Comparison of ENCODE assay signal across 23 cellular contexts in the genomic region with DNA sequence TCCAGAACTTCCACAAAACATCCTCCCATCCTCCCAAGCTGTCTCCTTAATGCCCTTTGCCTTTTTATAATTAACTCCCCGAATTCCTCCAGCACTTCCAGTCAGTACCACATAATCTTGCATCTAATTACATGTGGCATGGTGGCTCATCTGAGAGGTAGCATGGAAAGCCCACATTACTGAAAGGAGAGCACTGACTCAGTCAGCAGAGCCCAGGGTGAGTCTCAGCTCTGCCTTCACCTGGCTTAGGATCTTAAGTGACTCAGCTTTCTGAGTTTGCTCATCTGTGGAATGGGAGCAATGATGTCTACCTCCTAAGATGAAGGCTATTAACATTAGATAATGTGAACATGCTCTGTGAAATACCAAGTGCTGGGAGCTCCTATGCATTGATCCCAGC.
DNase-seq lines count a peak whose midpoint lies in the region; ATAC-seq and TF ChIP-seq lines count a peak whose summit lies in the region.
"Had no signal": no experiment of that assay in that cellular context is flagged by ENCODE, and none has a peak within 500 bp of the region (broad histone marks: within the 10 kb centered on the region; RNA-seq: fewer than 3 reads in every experiment).

No MANE protein-coding gene starts in this region.

- no peaks in the 10 kb centered on the region for H3K4me1 Mint-ChIP-seq in activated CD4-positive, alpha-beta T cell treated with anti-CD3 and anti-CD28 coated beads for 36 hours
- H3K4me1 Mint-ChIP-seq: B cell; CD4-positive, CD25-positive, alpha-beta regulatory T cell had no signal

- H3K9me3 ChIP-seq in PC-9 (ENCODE audit: insufficient read depth, low read depth): no peaks in the 10 kb centered on the region
- H3K9me3 ChIP-seq: BLaER1, Caco-2, HAP-1 had no signal

- no peak for TF ChIP-seq CTCF in PC-9 (conservative IDR thresholded peaks at IDR 0.05)

- H3K4me2 ChIP-seq in PC-9: no peak overlapping the region
- H3K4me2 ChIP-seq: BLaER1 had no signal

- no peak overlapping the region for H3K27ac Mint-ChIP-seq in activated CD4-positive, alpha-beta T cell treated with anti-CD3 and anti-CD28 coated beads for 36 hours
- H3K27ac Mint-ChIP-seq: B cell; CD8-positive, alpha-beta T cell; HFFc6 had no signal

- intact Hi-C loops in activated CD4-positive, alpha-beta T cell treated with anti-CD3 and anti-CD28 coated beads for 36 hours (cut with DNase I, micrococcal nuclease): no loop called here
- intact Hi-C loops in PC-9 (cut with micrococcal nuclease; ENCODE audit: unreplicated experiment): no loop called here

- H3K27ac ChIP-seq in PC-9: no peak overlapping the region
- H3K27ac ChIP-seq: 22Rv1, BLaER1, C4-2B had no signal

- H3K36me3 ChIP-seq in PC-9 (ENCODE audit: low read depth): no peaks in the 10 kb centered on the region
- H3K36me3 ChIP-seq: BLaER1, HAP-1 had no signal

- H4K20me1 ChIP-seq in PC-9 (ENCODE audit: insufficient read depth): no peaks in the 10 kb centered on the region
- H4K20me1 ChIP-seq: BLaER1 had no signal

- no peak for DNase-seq in activated CD4-positive, alpha-beta T cell treated with anti-CD3 and anti-CD28 coated beads for 36 hours
- DNase-seq in activated CD4-positive, alpha-beta T cell treated with anti-CD3 and anti-CD28 coated beads, Interleukin-2, amount 50 U/mL, for 4 hours: no peak
- DNase-seq in stimulated activated CD4-positive, alpha-beta T cell treated with anti-CD3 and anti-CD28 coated beads, Interleukin-1b, Interleukin-23, amount 100 ng/mL, for 48 hours: peak; percentile 1
- no peak for DNase-seq in stimulated activated CD4-positive, alpha-beta T cell treated with anti-CD3 and anti-CD28 coated beads, Interleukin-12 subunit alpha, Interleukin-12 subunit beta, amount 100 ng/mL, for 4 hours
- DNase-seq in kidney tubule cell (ENCODE audit: low spot score) (peak; percentile 74), PC-9 (no peak), NCI-H2081 treated with DMSO at 0.1 percent for 48 hours (lab: John Stamatoyannopoulos, UW) (no peak)
- DNase-seq: Caco-2; CD4-positive, CD25-positive, alpha-beta regulatory T cell; CD8-positive, alpha-beta T cell; DMS 273 treated with DMSO at 0.1 percent for 48 hours; DMS79; EL; GDM1; GOT3; HFFc6 had no signal

- no peaks in the 10 kb centered on the region for H3F3A ChIP-seq in PC-9 (ENCODE audit: insufficient read depth, low read depth)

- no peaks in the 10 kb centered on the region for H3K4me1 ChIP-seq in PC-9 (replicated peaks; ENCODE audit: insufficient read depth)
- H3K4me1 ChIP-seq: BLaER1, Caco-2, HAP-1 had no signal

- H3K9me3 Mint-ChIP-seq in activated CD4-positive, alpha-beta T cell treated with anti-CD3 and anti-CD28 coated beads for 36 hours (ENCODE audit: low read depth): no peaks in the 10 kb centered on the region

- no peak overlapping the region for H3K4me3 ChIP-seq in PC-9
- H3K4me3 ChIP-seq: BLaER1, GM12878, HAP-1 had no signal

- no peaks in the 10 kb centered on the region for H3K27me3 ChIP-seq in PC-9 (ENCODE audit: insufficient read depth, low read depth)
- H3K27me3 ChIP-seq: BLaER1 had no signal

- peak; percentile 42 for ATAC-seq in activated CD4-positive, alpha-beta T cell treated with anti-CD3 and anti-CD28 coated beads for 36 hours
- no peak for ATAC-seq in GM21528 (IDR thresholded peaks at IDR 0.05; ENCODE audit: low FRiP score, unreplicated experiment)
- ATAC-seq: CD8-positive, alpha-beta T cell; GM12878 had no signal

- no peak overlapping the region for H3K4me3 Mint-ChIP-seq in activated CD4-positive, alpha-beta T cell treated with anti-CD3 and anti-CD28 coated beads for 36 hours
- H3K4me3 Mint-ChIP-seq: B cell; CD4-positive, CD25-positive, alpha-beta regulatory T cell; CD8-positive, alpha-beta T cell; HFFc6 had no signal

- POLR2A ChIA-PET in activated CD4-positive, alpha-beta T cell treated with anti-CD3 and anti-CD28 coated beads for 36 hours (lab: Charles Lee): no interaction called here
- POLR2A ChIA-PET in PC-9 (lab: Charles Lee; ENCODE audit: unreplicated experiment): no interaction called here

- no peaks in the 10 kb centered on the region for H3K9me2 ChIP-seq in PC-9 (ENCODE audit: insufficient read depth)

- no peaks in the 10 kb centered on the region for H3K36me3 Mint-ChIP-seq in activated CD4-positive, alpha-beta T cell treated with anti-CD3 and anti-CD28 coated beads for 36 hours (ENCODE audit: low read depth)
- H3K36me3 Mint-ChIP-seq: CD4-positive, CD25-positive, alpha-beta regulatory T cell; CD8-positive, alpha-beta T cell had no signal

- no peaks in the 10 kb centered on the region for H3K27me3 Mint-ChIP-seq in activated CD4-positive, alpha-beta T cell treated with anti-CD3 and anti-CD28 coated beads for 36 hours
- H3K27me3 Mint-ChIP-seq: B cell; CD4-positive, CD25-positive, alpha-beta regulatory T cell had no signal

- BruUV-seq in PC-9 (replicated peaks; lab: Mats Ljungman, UMichigan): no TSS peak

- H3K79me2 ChIP-seq in PC-9 (ENCODE audit: low read depth): no peaks in the 10 kb centered on the region

- H2AFZ ChIP-seq in PC-9: no peak overlapping the region

- CTCF ChIA-PET in activated CD4-positive, alpha-beta T cell treated with anti-CD3 and anti-CD28 coated beads for 36 hours (lab: Charles Lee): no interaction called here
- CTCF ChIA-PET in PC-9 (lab: Charles Lee): no interaction called here

Comparison
In these comparisons a context has a peak if more than half of its experiments do, and no peak if none do; other contexts are left out.
1. DNase-seq: peak in stimulated activated CD4-positive, alpha-beta T cell treated with anti-CD3 and anti-CD28 coated beads, Interleukin-1b, Interleukin-23, amount 100 ng/mL, for 48 hours (single experiment) and kidney tubule cell (single experiment); none in activated CD4-positive, alpha-beta T cell treated with anti-CD3 and anti-CD28 coated beads for 36 hours (single experiment), activated CD4-positive, alpha-beta T cell treated with anti-CD3 and anti-CD28 coated beads, Interleukin-2, amount 50 U/mL, for 4 hours (0 of 2), stimulated activated CD4-positive, alpha-beta T cell treated with anti-CD3 and anti-CD28 coated beads, Interleukin-12 subunit alpha, Interleukin-12 subunit beta, amount 100 ng/mL, for 4 hours (single experiment), PC-9 (0 of 2) and NCI-H2081 treated with DMSO at 0.1 percent for 48 hours (single experiment).